ENCODE assay signal across 23 cellular contexts in the genomic region with DNA sequence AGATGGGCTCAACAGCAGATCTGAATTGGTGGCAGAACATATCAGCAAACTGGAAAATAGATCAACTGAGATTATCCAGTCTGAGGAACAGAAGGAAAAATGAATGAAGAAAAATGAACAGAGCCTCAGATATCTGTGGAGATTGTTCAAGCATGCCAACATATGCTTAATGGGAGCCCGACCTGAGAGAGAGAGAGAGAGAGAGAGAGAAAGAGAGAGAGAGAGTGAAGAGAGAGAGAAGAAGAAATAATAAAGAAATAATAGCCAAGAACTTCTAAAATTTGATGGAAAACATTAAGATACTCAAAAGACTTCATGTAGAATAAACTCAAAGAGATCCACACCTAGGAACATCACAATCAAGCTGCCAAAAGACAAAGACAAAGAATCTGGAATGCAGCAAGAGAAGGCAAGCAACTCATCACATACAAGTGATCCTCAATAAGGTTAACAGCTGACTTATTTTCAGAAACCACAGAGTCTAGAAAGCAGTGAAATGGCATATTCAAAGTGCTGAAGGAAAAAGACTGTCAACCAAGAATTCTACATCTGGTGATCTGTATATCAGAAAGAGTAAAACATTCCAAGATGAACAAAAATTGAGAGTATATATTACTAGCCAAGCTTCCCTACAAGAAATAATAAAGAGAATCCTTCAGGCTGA.
"Had no signal": no experiment of that assay in that cellular context is flagged by ENCODE, and none has a peak within 500 bp of the region (broad histone marks: within the 10 kb centered on the region; RNA-seq: fewer than 3 reads in every experiment).

No MANE protein-coding gene starts in this region.

- H3K36me3 ChIP-seq: colonic mucosa, esophagus squamous epithelium, gastrocnemius medialis, heart right ventricle, left lung, lower lobe of right lung had no signal

- ATAC-seq: effector memory CD8-positive, alpha-beta T cell; esophagus mucosa; gastrocnemius medialis; heart right ventricle; left cardiac atrium; left lung; left ventricle myocardium superior; lower lobe of right lung; mucosa of descending colon had no signal

- H3K4me1 ChIP-seq: colonic mucosa, gastrocnemius medialis, lower lobe of right lung had no signal

- H3K9me3 ChIP-seq: colonic mucosa, gastrocnemius medialis, left lung, lower lobe of right lung, mucosa of descending colon had no signal

- H3K4me3 ChIP-seq: colonic mucosa, esophagus squamous epithelium, gastrocnemius medialis, heart right ventricle, left lung, lower lobe of right lung, mucosa of descending colon had no signal

- H3K27ac Mint-ChIP-seq: dendritic cell treated with granulocyte-macrophage colony-stimulating factor and Interleukin-4, amounts not matched to agents 40 ng/mL and 50 ng/mL, for 4 days; effector memory CD8-positive, alpha-beta T cell; endodermal cell; mesothelial cell of epicardium had no signal

- H3K27ac ChIP-seq: colonic mucosa, epithelial cell of prostate, esophagus squamous epithelium, gastrocnemius medialis, heart right ventricle, left lung, lower lobe of right lung had no signal

- H3K4me3 Mint-ChIP-seq: dendritic cell treated with granulocyte-macrophage colony-stimulating factor and Interleukin-4, amounts not matched to agents 40 ng/mL and 50 ng/mL, for 4 days; effector memory CD8-positive, alpha-beta T cell; endodermal cell; mesothelial cell of epicardium had no signal

- H3K9me3 Mint-ChIP-seq: effector memory CD8-positive, alpha-beta T cell had no signal

- DNase-seq: colonic mucosa; cortex of kidney; effector CD8-positive, alpha-beta T cell; effector memory CD8-positive, alpha-beta T cell; endodermal cell; erythroblast; esophagus squamous epithelium; foreskin fibroblast; foreskin melanocyte; gastrocnemius medialis; glutamatergic neuron; heart right ventricle; hippocampal formation; left cardiac atrium; left lung; left ventricle myocardium superior; lower lobe of right lung; mesenchymal stem cell; mucosa of descending colon had no signal
